ENCODE assay signal across 2 cellular contexts in genomic region chr10:45179716-45180115, GRCh38.
TF ChIP-seq lines count a peak whose summit lies in the region.

No MANE protein-coding gene starts in this region.

TF ChIP-seq in GM23338, 12 proteins besides CTCF, POLR2A, EP300 and RAD21 (continued from another document):
- TF ChIP-seq ZNF462 (CRISPR knock-in tag; IDR thresholded peaks at IDR 0.05) (no peak), POLR2AphosphoS5 (IDR thresholded peaks at IDR 0.05; ENCODE audit: low read depth) (no peak)

TF ChIP-seq in SK-N-SH treated with all-trans-retinoic acid at 6 μM for 48 hours, 23 proteins besides CTCF, POLR2A, EP300 and RAD21 (continued from another document):
- TF ChIP-seq ZFP3 (CRISPR knock-in tag; IDR thresholded peaks at IDR 0.05): no peak
- no peak for TF ChIP-seq CSDC2 (CRISPR knock-in tag; IDR thresholded peaks at IDR 0.05)
TF ChIP-seq in SK-N-SH treated with all-trans-retinoic acid at 6 μM for 48 hours: peak in this region for 0.
